ENCODE assay signal across 24 cellular contexts in genomic region chr7:27202741-27203134, GRCh38. TPM values are rescaled to one million over a fixed set of nuclear protein-coding genes. Genes with fewer than 3 reads are reported as not detected.
DNase-seq lines count a peak whose midpoint lies in the region; ATAC-seq and TF ChIP-seq lines count a peak whose summit lies in the region.
"Had no signal": no experiment of that assay in that cellular context is flagged by ENCODE, and none has a peak within 500 bp of the region (broad histone marks: within the 10 kb centered on the region; RNA-seq: fewer than 3 reads in every experiment).

No MANE protein-coding gene starts in this region.

- no peaks in the 10 kb centered on the region for H3K9me3 ChIP-seq in prostate gland
- H3K9me3 ChIP-seq: adrenal gland, left ventricle myocardium inferior, upper lobe of right lung had no signal

- peaks cover 33% of the 10 kb centered on the region for H3K4me1 Mint-ChIP-seq in activated B cell treated with CpG ODN at 0.5 μM for 24 hours

- no peaks in the 10 kb centered on the region for H3K36me3 Mint-ChIP-seq in activated B cell treated with CpG ODN at 0.5 μM for 24 hours (ENCODE audit: low read depth)
- H3K36me3 Mint-ChIP-seq: immature natural killer cell had no signal

- H3K4me3 ChIP-seq in HFF-Myc (replicated peaks; ENCODE audit: low read depth, low read length) (peak overlapping the region; percentile 46), prostate gland (peak overlapping the region; percentile 76 to 81)
- H3K4me3 ChIP-seq: adrenal gland, left ventricle myocardium inferior, stomach, upper lobe of right lung had no signal

- H3K4me3 Mint-ChIP-seq in activated B cell treated with CpG ODN at 0.5 μM for 24 hours: no peak overlapping the region
- H3K4me3 Mint-ChIP-seq: HFFc6; T-helper 1 cell treated with Interleukin-12 subunit alpha and Interleukin-12 subunit beta and Interleukin-4 antibody, amounts not matched to agents 30 μg/mL and 1 μg/mL, for 36 hours had no signal

- no peak for TF ChIP-seq POLR2A in prostate gland (IDR thresholded peaks at IDR 0.05)

- H3K36me3 ChIP-seq in prostate gland: no peaks in the 10 kb centered on the region
- H3K36me3 ChIP-seq: adrenal gland, left ventricle myocardium inferior, stomach, upper lobe of right lung had no signal

- POLR2A ChIA-PET in activated B cell treated with CpG ODN at 0.5 μM for 24 hours (lab: Charles Lee): no interaction called here

- no peak for ATAC-seq in activated B cell treated with CpG ODN at 0.5 μM for 24 hours (ENCODE audit: low read depth)
- no peak for ATAC-seq in foreskin keratinocyte
- ATAC-seq: Panc1, upper lobe of right lung had no signal

- H3K27me3 ChIP-seq in prostate gland (replicated peaks; ENCODE audit: insufficient read depth): no peaks in the 10 kb centered on the region
- peaks cover 97% of the 10 kb centered on the region for H3K27me3 ChIP-seq in foreskin keratinocyte

- no peak for TF ChIP-seq CTCF in HFF-Myc (IDR thresholded peaks at IDR 0.05; ENCODE audit: low read depth, low read length, missing control alignments)
- TF ChIP-seq CTCF in activated B cell treated with CpG ODN at 0.5 μM for 24 hours (IDR thresholded peaks at IDR 0.05): no peak
- no peak for TF ChIP-seq CTCF in prostate gland (IDR thresholded peaks at IDR 0.05)
- no peak for TF ChIP-seq CTCF in foreskin keratinocyte (conservative IDR thresholded peaks at IDR 0.05)

- DNase-seq in HFF-Myc (ENCODE audit: extremely low read depth, low read depth) (no peak), activated B cell treated with CpG ODN at 0.5 μM for 24 hours (no peak), prostate gland (ENCODE audit: low spot score) (peak; percentile 52), foreskin keratinocyte (no peak), GDM1 (lab: John Stamatoyannopoulos, UW) (no peak), H4 (ENCODE audit: low spot score) (no peak)
- DNase-seq: activated CD4-positive, alpha-beta T cell treated with anti-CD3 and anti-CD28 coated beads, Interleukin-2, amount 50 U/mL, for 4 hours; activated effector memory CD4-positive, alpha-beta T cell treated with anti-CD3 and anti-CD28 coated beads, Interleukin-2, amount 50 U/mL, for 16 hours; DND-41; HFFc6; immature natural killer cell; left ventricle myocardium inferior; NCI-H2107; NCI-H510A; stomach; upper lobe of right lung had no signal

- CTCF ChIA-PET in activated B cell treated with CpG ODN at 0.5 μM for 24 hours (lab: Charles Lee): no interaction called here

- WGBS in prostate gland: 6% methylated on average over 4 of the region's 4 CpGs

- no peaks in the 10 kb centered on the region for H3K4me1 ChIP-seq in prostate gland (replicated peaks)
- no peaks in the 10 kb centered on the region for H3K4me1 ChIP-seq in foreskin keratinocyte

- H3K27ac ChIP-seq in prostate gland (peak overlapping the region; percentile 96 to 97), foreskin keratinocyte (no peak overlapping the region)
- H3K27ac ChIP-seq: adrenal gland, left ventricle myocardium inferior, stomach, upper lobe of right lung had no signal

- peaks cover 76% of the 10 kb centered on the region for H3K27me3 Mint-ChIP-seq in activated B cell treated with CpG ODN at 0.5 μM for 24 hours

- H3K27ac Mint-ChIP-seq in activated B cell treated with CpG ODN at 0.5 μM for 24 hours: peak overlapping the region; percentile 35
- H3K27ac Mint-ChIP-seq: HFFc6; immature natural killer cell; progenitor cell of endocrine pancreas; T-helper 1 cell treated with Interleukin-12 subunit alpha and Interleukin-12 subunit beta and Interleukin-4 antibody, amounts not matched to agents 30 μg/mL and 1 μg/mL, for 36 hours had no signal

- H3K9me3 Mint-ChIP-seq in activated B cell treated with CpG ODN at 0.5 μM for 24 hours: no peaks in the 10 kb centered on the region
- H3K9me3 Mint-ChIP-seq: HFFc6; T-helper 1 cell treated with Interleukin-12 subunit alpha and Interleukin-12 subunit beta and Interleukin-4 antibody, amounts not matched to agents 30 μg/mL and 1 μg/mL, for 36 hours had no signal

- intact Hi-C loops in activated B cell treated with CpG ODN at 0.5 μM for 24 hours (cut with micrococcal nuclease): loop anchor here (2.0 kb wide), 1 partner anchor 38 kb away; no protein-coding TSS in a partner anchor
- intact Hi-C loops in prostate gland (cut with DNase I): loop anchor here (10.0 kb wide), 1 partner anchor 722 kb away; no protein-coding TSS in a partner anchor

RNA-seq across cellular contexts. Expression of gene HOXA13, which starts 2.8 kb away (rescaled TPM):
- total RNA-seq in activated B cell treated with CpG ODN at 0.5 μM for 24 hours (not detected in 2 replicates), prostate gland (10 to 100 TPM; 19.1 to 50.4 TPM), foreskin keratinocyte (not detected in 2 replicates)
- polyA plus RNA-seq in foreskin keratinocyte: not detected in 2 replicates
- total RNA-seq in H4 (2014; rRNA removed; shearing (Covaris generic)): 5.9 and 7.4 TPM in 2 replicates
- total RNA-seq: fibroblast of lung, left ventricle myocardium inferior, progenitor cell of endocrine pancreas, upper lobe of right lung had no signal
- polyA plus RNA-seq: fibroblast of lung, immature natural killer cell, neural cell, stomach had no signal

RNA-seq across cellular contexts. Expression of gene HOXA11, which starts 17.7 kb away (rescaled TPM):
- total RNA-seq in activated B cell treated with CpG ODN at 0.5 μM for 24 hours (not detected in 2 replicates), prostate gland (1 to 10 TPM; 8.5 to 9.8 TPM), foreskin keratinocyte (0.07 and 0.31 TPM in 2 replicates)
- polyA plus RNA-seq in foreskin keratinocyte: 0.17 and 0.21 TPM in 2 replicates
- 0.27 and 0.52 TPM in 2 replicates for total RNA-seq in H4 (2014; rRNA removed; shearing (Covaris generic))
- total RNA-seq: fibroblast of lung, left ventricle myocardium inferior, progenitor cell of endocrine pancreas, upper lobe of right lung had no signal
- polyA plus RNA-seq: immature natural killer cell, neural cell, stomach had no signal

RNA-seq across cellular contexts. Expression of gene HOXA10, which starts 28.6 kb away (rescaled TPM):
- total RNA-seq in activated B cell treated with CpG ODN at 0.5 μM for 24 hours: 0.24 TPM in 1 of 2 replicates, not detected in the other
- total RNA-seq in prostate gland: 10 to 100 TPM; 25.8 to 65.6 TPM
- total RNA-seq in foreskin keratinocyte: 4.8 and 6.1 TPM in 2 replicates
- polyA plus RNA-seq in foreskin keratinocyte: 3.3 and 3.7 TPM in 2 replicates
- total RNA-seq in H4 (2014; rRNA removed; shearing (Covaris generic)): 2.0 and 6.1 TPM in 2 replicates
- total RNA-seq: left ventricle myocardium inferior, progenitor cell of endocrine pancreas, SK-MEL-5 had no signal
- polyA plus RNA-seq: neural cell had no signal

RNA-seq across cellular contexts. Expression of gene HOXA9, which starts 37.4 kb away (rescaled TPM):
- total RNA-seq in activated B cell treated with CpG ODN at 0.5 μM for 24 hours (not detected in 2 replicates), prostate gland (10 to 100 TPM; 14.7 to 57.0 TPM), foreskin keratinocyte (47.3 and 59.7 TPM in 2 replicates)
- 34.9 and 51.1 TPM in 2 replicates for polyA plus RNA-seq in foreskin keratinocyte
- 0.17 and 0.18 TPM in 2 replicates for total RNA-seq in H4 (2014; rRNA removed; shearing (Covaris generic))
- total RNA-seq: fibroblast of lung, left ventricle myocardium inferior, progenitor cell of endocrine pancreas, SK-MEL-5 had no signal
- polyA plus RNA-seq: neural cell had no signal

RNA-seq across cellular contexts. Expression of gene EVX1, which starts 39.9 kb away (rescaled TPM):
- total RNA-seq in activated B cell treated with CpG ODN at 0.5 μM for 24 hours: not detected in 2 replicates
- total RNA-seq in prostate gland: 1 to 10 TPM; 5.1 to 5.9 TPM
- not detected in 2 replicates for total RNA-seq in foreskin keratinocyte
- polyA plus RNA-seq in foreskin keratinocyte: not detected in 2 replicates
- not detected in 2 replicates for total RNA-seq in H4 (2014; rRNA removed; shearing (Covaris generic))
- total RNA-seq: fibroblast of lung, HFFc6, left ventricle myocardium inferior, progenitor cell of endocrine pancreas, SK-MEL-5, skeletal muscle tissue, stomach, upper lobe of right lung had no signal
- polyA plus RNA-seq: fibroblast of lung, immature natural killer cell, neural cell, stomach had no signal
